Comparison of ENCODE assay signal across 1 cellular context in genomic region chr11:59380263-59381059, GRCh38.
A peak's percentile ranks its signal among the peaks of the same experiment; 100 is the strongest.
TF ChIP-seq lines count a peak whose summit lies in the region.

No MANE protein-coding gene starts in this region.

TF ChIP-seq in GM12878, 131 proteins besides CTCF, POLR2A, EP300 and RAD21 (continued from another document and continues in another):
- TF ChIP-seq, protein P1, sequence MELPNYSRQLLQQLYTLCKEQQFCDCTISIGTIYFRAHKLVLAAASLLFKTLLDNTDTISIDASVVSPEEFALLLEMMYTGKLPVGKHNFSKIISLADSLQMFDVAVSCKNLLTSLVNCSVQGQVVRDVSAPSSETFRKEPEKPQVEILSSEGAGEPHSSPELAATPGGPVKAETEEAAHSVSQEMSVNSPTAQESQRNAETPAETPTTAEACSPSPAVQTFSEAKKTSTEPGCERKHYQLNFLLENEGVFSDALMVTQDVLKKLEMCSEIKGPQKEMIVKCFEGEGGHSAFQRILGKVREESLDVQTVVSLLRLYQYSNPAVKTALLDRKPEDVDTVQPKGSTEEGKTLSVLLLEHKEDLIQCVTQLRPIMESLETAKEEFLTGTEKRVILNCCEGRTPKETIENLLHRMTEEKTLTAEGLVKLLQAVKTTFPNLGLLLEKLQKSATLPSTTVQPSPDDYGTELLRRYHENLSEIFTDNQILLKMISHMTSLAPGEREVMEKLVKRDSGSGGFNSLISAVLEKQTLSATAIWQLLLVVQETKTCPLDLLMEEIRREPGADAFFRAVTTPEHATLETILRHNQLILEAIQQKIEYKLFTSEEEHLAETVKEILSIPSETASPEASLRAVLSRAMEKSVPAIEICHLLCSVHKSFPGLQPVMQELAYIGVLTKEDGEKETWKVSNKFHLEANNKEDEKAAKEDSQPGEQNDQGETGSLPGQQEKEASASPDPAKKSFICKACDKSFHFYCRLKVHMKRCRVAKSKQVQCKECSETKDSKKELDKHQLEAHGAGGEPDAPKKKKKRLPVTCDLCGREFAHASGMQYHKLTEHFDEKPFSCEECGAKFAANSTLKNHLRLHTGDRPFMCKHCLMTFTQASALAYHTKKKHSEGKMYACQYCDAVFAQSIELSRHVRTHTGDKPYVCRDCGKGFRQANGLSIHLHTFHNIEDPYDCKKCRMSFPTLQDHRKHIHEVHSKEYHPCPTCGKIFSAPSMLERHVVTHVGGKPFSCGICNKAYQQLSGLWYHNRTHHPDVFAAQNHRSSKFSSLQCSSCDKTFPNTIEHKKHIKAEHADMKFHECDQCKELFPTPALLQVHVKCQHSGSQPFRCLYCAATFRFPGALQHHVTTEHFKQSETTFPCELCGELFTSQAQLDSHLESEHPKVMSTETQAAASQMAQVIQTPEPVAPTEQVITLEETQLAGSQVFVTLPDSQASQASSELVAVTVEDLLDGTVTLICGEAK (IDR thresholded peaks at IDR 0.05; ENCODE audit: borderline replicate concordance) = no peak
- TF ChIP-seq FOXM1 (IDR thresholded peaks at IDR 0.05; ENCODE audit: low read depth, low read length) (peak; percentile 84; the same call in 1 of the 2 replicates), SUZ12 (IDR thresholded peaks at IDR 0.05; ENCODE audit: unreplicated experiment) (no peak), ASH2L (IDR thresholded peaks at IDR 0.05; ENCODE audit: borderline replicate concordance, low read depth) (no peak), HDAC2 (IDR thresholded peaks at IDR 0.05) (no peak), PAX8 (IDR thresholded peaks at IDR 0.05) (no peak), BHLHE40 (IDR thresholded peaks at IDR 0.05; ENCODE audit: borderline replicate concordance in 1 of 2, low read depth in 2 of 2, low read length in 1 of 2) (0 out of 4 replicates have a peak, but pooled peaks of 1 of the 2 experiments have one; percentile 21), BCL11A (IDR thresholded peaks at IDR 0.05; ENCODE audit: low read depth, low read length) (peak; percentile 77), ESRRA (IDR thresholded peaks at IDR 0.05; ENCODE audit: low read length) (no peak), SMC3 (IDR thresholded peaks at IDR 0.05; ENCODE audit: borderline replicate concordance, low read length) (no peak), JUNB (IDR thresholded peaks at IDR 0.05) (peak; percentile 92), ZNF274 (IDR thresholded peaks at IDR 0.05; ENCODE audit: insufficient read depth, insufficient read length) (no peak), FOS (IDR thresholded peaks at IDR 0.05; ENCODE audit: borderline replicate concordance, extremely low read depth, insufficient read length) (no peak), RB1 (IDR thresholded peaks at IDR 0.05; ENCODE audit: borderline replicate concordance) (no peak), NBN (IDR thresholded peaks at IDR 0.05) (peak; percentile 95), TCF7 (IDR thresholded peaks at IDR 0.05; ENCODE audit: borderline replicate concordance) (peak; percentile 70; the same call in 1 of the 2 replicates), POLR2AphosphoS2 (IDR thresholded peaks at IDR 0.05; ENCODE audit: low read depth, low read length) (no peak), TCF3 (IDR thresholded peaks at IDR 0.05; ENCODE audit: borderline replicate concordance, insufficient read depth, low read depth, low read length) (no peak), MXI1 (IDR thresholded peaks at IDR 0.05; ENCODE audit: low read depth, low read length) (no peak), RCOR1 (conservative IDR thresholded peaks at IDR 0.05; ENCODE audit: low read depth, low read length) (no peak), SMAD5 (IDR thresholded peaks at IDR 0.05; ENCODE audit: low read depth) (no peak), POLR2AphosphoS5 (IDR thresholded peaks at IDR 0.05; ENCODE audit: low read length) (no peak), BRCA1 (IDR thresholded peaks at IDR 0.05; ENCODE audit: low read depth, low read length) (no peak), HSF1 (IDR thresholded peaks at IDR 0.05; ENCODE audit: low read depth, low read length) (no peak), NKRF (conservative IDR thresholded peaks at IDR 0.05) (no peak), ZBTB11 (CRISPR knock-in tag; IDR thresholded peaks at IDR 0.05) (no peak), KDM1A (IDR thresholded peaks at IDR 0.05; ENCODE audit: borderline replicate concordance) (no peak), NRF1 (conservative IDR thresholded peaks at IDR 0.05; ENCODE audit: low read depth, low read length) (no peak), REST (IDR thresholded peaks at IDR 0.05; ENCODE audit: low read depth, low read length) (no peak), ZNF217 (IDR thresholded peaks at IDR 0.05) (peak; percentile 87)
- TF ChIP-seq, protein P2, sequence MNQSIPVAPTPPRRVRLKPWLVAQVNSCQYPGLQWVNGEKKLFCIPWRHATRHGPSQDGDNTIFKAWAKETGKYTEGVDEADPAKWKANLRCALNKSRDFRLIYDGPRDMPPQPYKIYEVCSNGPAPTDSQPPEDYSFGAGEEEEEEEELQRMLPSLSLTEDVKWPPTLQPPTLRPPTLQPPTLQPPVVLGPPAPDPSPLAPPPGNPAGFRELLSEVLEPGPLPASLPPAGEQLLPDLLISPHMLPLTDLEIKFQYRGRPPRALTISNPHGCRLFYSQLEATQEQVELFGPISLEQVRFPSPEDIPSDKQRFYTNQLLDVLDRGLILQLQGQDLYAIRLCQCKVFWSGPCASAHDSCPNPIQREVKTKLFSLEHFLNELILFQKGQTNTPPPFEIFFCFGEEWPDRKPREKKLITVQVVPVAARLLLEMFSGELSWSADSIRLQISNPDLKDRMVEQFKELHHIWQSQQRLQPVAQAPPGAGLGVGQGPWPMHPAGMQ (IDR thresholded peaks at IDR 0.05; ENCODE audit: borderline replicate concordance) = no peak
- TF ChIP-seq, protein P3, sequence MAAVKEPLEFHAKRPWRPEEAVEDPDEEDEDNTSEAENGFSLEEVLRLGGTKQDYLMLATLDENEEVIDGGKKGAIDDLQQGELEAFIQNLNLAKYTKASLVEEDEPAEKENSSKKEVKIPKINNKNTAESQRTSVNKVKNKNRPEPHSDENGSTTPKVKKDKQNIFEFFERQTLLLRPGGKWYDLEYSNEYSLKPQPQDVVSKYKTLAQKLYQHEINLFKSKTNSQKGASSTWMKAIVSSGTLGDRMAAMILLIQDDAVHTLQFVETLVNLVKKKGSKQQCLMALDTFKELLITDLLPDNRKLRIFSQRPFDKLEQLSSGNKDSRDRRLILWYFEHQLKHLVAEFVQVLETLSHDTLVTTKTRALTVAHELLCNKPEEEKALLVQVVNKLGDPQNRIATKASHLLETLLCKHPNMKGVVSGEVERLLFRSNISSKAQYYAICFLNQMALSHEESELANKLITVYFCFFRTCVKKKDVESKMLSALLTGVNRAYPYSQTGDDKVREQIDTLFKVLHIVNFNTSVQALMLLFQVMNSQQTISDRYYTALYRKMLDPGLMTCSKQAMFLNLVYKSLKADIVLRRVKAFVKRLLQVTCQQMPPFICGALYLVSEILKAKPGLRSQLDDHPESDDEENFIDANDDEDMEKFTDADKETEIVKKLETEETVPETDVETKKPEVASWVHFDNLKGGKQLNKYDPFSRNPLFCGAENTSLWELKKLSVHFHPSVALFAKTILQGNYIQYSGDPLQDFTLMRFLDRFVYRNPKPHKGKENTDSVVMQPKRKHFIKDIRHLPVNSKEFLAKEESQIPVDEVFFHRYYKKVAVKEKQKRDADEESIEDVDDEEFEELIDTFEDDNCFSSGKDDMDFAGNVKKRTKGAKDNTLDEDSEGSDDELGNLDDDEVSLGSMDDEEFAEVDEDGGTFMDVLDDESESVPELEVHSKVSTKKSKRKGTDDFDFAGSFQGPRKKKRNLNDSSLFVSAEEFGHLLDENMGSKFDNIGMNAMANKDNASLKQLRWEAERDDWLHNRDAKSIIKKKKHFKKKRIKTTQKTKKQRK (IDR thresholded peaks at IDR 0.05; ENCODE audit: low read depth, low read length) = no peak
- TF ChIP-seq, protein P4, sequence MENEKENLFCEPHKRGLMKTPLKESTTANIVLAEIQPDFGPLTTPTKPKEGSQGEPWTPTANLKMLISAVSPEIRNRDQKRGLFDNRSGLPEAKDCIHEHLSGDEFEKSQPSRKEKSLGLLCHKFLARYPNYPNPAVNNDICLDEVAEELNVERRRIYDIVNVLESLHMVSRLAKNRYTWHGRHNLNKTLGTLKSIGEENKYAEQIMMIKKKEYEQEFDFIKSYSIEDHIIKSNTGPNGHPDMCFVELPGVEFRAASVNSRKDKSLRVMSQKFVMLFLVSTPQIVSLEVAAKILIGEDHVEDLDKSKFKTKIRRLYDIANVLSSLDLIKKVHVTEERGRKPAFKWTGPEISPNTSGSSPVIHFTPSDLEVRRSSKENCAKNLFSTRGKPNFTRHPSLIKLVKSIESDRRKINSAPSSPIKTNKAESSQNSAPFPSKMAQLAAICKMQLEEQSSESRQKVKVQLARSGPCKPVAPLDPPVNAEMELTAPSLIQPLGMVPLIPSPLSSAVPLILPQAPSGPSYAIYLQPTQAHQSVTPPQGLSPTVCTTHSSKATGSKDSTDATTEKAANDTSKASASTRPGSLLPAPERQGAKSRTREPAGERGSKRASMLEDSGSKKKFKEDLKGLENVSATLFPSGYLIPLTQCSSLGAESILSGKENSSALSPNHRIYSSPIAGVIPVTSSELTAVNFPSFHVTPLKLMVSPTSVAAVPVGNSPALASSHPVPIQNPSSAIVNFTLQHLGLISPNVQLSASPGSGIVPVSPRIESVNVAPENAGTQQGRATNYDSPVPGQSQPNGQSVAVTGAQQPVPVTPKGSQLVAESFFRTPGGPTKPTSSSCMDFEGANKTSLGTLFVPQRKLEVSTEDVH (IDR thresholded peaks at IDR 0.05; ENCODE audit: low read depth, partially characterized antibody) = peak; percentile 25
